In the genomic region with DNA sequence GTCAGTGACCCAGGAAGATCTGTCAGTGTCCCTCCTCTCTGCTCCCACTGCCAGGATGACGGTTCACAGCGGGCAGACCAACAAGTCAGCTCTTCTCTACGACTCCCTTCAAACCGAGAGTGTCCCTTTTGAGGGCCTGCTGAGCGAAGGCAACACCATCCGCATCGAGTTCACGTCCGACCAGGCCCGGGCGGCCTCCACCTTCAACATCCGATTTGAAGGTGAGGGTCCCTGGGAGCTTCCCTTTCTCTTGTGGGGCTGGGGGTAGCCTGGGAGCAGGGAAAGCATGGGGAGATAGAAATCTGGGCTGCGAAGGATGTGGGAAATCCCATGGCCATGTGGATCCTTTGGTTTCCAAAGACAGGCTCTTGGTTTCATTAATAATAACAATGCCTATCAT, we compare ENCODE assay signal across 34 cellular contexts.
"Had no signal": no experiment of that assay in that cellular context is flagged by ENCODE, and none has a peak within 500 bp of the region (broad histone marks: within the 10 kb centered on the region; RNA-seq: fewer than 3 reads in every experiment).

No MANE protein-coding gene starts in this region.

- H3K36me3 ChIP-seq: adrenal gland, ascending aorta, brain microvascular endothelial cell, breast epithelium, cardiac muscle cell had no signal

- DNase-seq: activated effector memory CD4-positive, alpha-beta T cell treated with anti-CD3 and anti-CD28 coated beads, Interleukin-2, amount 50 U/mL, for 16 hours; activated effector memory CD4-positive, alpha-beta T cell treated with Interleukin-2 at 50 U/mL for 16 hours; activated gamma-delta T cell; activated gamma-delta T cell treated with Interleukin-2 at 50 U/mL for 16 hours; activated naive CD4-positive, alpha-beta T cell; activated naive CD4-positive, alpha-beta T cell treated with anti-CD3 and anti-CD28 coated beads for 36 hours; activated naive CD4-positive, alpha-beta T cell treated with anti-CD3 and anti-CD28 coated beads, Interleukin-2, amount 10 ng/mL, durations not matched to agents 7 days and 5 days; activated naive CD4-positive, alpha-beta T cell treated with anti-CD3 and anti-CD28 coated beads, Interleukin-2, amount 50 U/mL, for 16 hours; activated naive CD4-positive, alpha-beta T cell treated with Interleukin-2 at 50 U/mL for 16 hours; activated naive CD8-positive, alpha-beta T cell treated with anti-CD3 and anti-CD28 coated beads for 36 hours; activated naive CD8-positive, alpha-beta T cell treated with anti-CD3 and anti-CD28 coated beads, Interleukin-2, amount 10 ng/mL, durations not matched to agents 7 days and 5 days; activated naive CD8-positive, alpha-beta T cell treated with anti-CD3 and anti-CD28 coated beads, Interleukin-2, amount 50 U/mL, for 24 hours; activated T-cell treated with anti-CD3 and anti-CD28 coated beads, Interleukin-2, amount 50 U/mL, for 1 hour; activated T-cell treated with anti-CD3 and anti-CD28 coated beads, Interleukin-2, amount 50 U/mL, for 24 hours; activated T-cell treated with anti-CD3 and anti-CD28 coated beads, Interleukin-2, amount 50 U/mL, for 4 hours; activated T-cell treated with anti-CD3 and anti-CD28 coated beads, Interleukin-2, amount 50 U/mL, for 48 hours; activated T-cell treated with anti-CD3 and anti-CD28 coated beads, Interleukin-2, amount 50 U/mL, for 72 hours; adrenal gland; amniotic stem cell; amygdala; anterior cingulate cortex; aorta; body of pancreas; brain microvascular endothelial cell; caudate nucleus; central memory CD4-positive, alpha-beta T cell; cerebellar nuclear complex had no signal

- H3K27ac ChIP-seq: adrenal gland, ascending aorta, body of pancreas, brain microvascular endothelial cell, breast epithelium, cardiac muscle cell had no signal

- H3K27me3 ChIP-seq: adrenal gland, ascending aorta, body of pancreas, brain microvascular endothelial cell, breast epithelium, cardiac muscle cell had no signal

- FAIRE-seq: astrocyte, bronchial epithelial cell had no signal

- H3K4me1 ChIP-seq: adrenal gland, ascending aorta, body of pancreas, breast epithelium had no signal

- H3K4me3 ChIP-seq: adrenal gland, ascending aorta, body of pancreas, breast epithelium, cardiac muscle cell had no signal

- ATAC-seq: activated naive CD4-positive, alpha-beta T cell treated with anti-CD3 and anti-CD28 coated beads, Interleukin-2, amount 50 U/mL, for 72 hours; activated naive CD8-positive, alpha-beta T cell treated with anti-CD3 and anti-CD28 coated beads, Interleukin-2, amount 50 U/mL, for 24 hours; activated T-cell treated with anti-CD3 and anti-CD28 coated beads, Interleukin-2, amount 50 U/mL, for 4 hours; activated T-cell treated with anti-CD3 and anti-CD28 coated beads, Interleukin-2, amount 50 U/mL, for 72 hours; activated T-helper 17 cell treated with anti-CD3 and anti-CD28 coated beads, Interleukin-2, amount 50 U/mL, for 72 hours; body of pancreas had no signal

- H3K9me3 ChIP-seq: adrenal gland, ascending aorta, body of pancreas, breast epithelium had no signal
